ENCODE assay signal across 1 cellular context in the genomic region with DNA sequence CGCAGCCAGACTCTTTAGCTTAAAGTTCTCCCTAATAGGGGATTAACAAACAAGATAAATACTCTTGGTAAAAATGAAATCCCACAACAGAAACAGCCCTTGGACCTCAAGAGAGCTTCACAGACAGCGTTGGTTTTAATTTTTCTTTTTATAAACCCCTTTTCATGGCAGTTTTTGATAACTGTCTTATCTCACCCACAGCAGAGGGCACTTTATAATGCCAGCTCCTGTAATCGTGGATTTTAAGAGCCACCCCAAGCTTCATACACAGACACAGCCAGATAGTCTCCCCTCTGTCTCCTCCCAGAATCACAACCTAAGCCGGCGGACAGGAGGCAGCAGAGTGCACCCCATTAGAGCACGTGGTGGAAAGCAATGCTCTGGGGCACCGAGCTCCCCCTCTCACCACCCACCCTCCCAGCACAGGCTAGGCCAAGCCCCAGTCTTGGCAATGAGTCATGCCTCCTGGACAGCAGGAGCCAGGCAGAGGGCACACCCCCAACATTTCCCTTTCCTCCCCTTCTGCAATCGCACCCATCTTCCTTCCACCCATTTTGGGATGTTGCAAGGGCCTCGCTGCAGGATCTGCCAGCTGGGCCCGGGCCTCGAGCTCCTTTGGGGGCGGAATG.
TF ChIP-seq lines count a peak whose summit lies in the region.

No MANE protein-coding gene starts in this region.

TF ChIP-seq in HepG2, 621 proteins besides CTCF, POLR2A, EP300 and RAD21 (continued from another document and continues in another):
- TF ChIP-seq, protein P1, sequence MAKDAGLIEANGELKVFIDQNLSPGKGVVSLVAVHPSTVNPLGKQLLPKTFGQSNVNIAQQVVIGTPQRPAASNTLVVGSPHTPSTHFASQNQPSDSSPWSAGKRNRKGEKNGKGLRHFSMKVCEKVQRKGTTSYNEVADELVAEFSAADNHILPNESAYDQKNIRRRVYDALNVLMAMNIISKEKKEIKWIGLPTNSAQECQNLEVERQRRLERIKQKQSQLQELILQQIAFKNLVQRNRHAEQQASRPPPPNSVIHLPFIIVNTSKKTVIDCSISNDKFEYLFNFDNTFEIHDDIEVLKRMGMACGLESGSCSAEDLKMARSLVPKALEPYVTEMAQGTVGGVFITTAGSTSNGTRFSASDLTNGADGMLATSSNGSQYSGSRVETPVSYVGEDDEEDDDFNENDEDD (CRISPR knock-in tag; IDR thresholded peaks at IDR 0.05; ENCODE audit: borderline replicate concordance): peak; percentile 88; the same call in 1 of the 2 replicates
- TF ChIP-seq ZNF615 (CRISPR knock-in tag; IDR thresholded peaks at IDR 0.05; ENCODE audit: borderline replicate concordance): peak; percentile 80
- peak; percentile 66 for TF ChIP-seq IKZF4 (CRISPR knock-in tag; IDR thresholded peaks at IDR 0.05; ENCODE audit: borderline replicate concordance, low read depth, not compliant biosample characterization)
- peak; percentile 90 for TF ChIP-seq MNT (IDR thresholded peaks at IDR 0.05)
- TF ChIP-seq, protein P2, sequence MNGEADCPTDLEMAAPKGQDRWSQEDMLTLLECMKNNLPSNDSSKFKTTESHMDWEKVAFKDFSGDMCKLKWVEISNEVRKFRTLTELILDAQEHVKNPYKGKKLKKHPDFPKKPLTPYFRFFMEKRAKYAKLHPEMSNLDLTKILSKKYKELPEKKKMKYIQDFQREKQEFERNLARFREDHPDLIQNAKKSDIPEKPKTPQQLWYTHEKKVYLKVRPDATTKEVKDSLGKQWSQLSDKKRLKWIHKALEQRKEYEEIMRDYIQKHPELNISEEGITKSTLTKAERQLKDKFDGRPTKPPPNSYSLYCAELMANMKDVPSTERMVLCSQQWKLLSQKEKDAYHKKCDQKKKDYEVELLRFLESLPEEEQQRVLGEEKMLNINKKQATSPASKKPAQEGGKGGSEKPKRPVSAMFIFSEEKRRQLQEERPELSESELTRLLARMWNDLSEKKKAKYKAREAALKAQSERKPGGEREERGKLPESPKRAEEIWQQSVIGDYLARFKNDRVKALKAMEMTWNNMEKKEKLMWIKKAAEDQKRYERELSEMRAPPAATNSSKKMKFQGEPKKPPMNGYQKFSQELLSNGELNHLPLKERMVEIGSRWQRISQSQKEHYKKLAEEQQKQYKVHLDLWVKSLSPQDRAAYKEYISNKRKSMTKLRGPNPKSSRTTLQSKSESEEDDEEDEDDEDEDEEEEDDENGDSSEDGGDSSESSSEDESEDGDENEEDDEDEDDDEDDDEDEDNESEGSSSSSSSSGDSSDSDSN (CRISPR knock-in tag; IDR thresholded peaks at IDR 0.05): peak; percentile 46; the same call in 1 of the 2 replicates
- TF ChIP-seq NR2F2 (IDR thresholded peaks at IDR 0.05; ENCODE audit: borderline replicate concordance, low read depth): no peak
- 0 out of 2 replicates have a peak, but pooled peaks have one; percentile 54 for TF ChIP-seq ZNF543 (CRISPR knock-in tag; IDR thresholded peaks at IDR 0.05)
- TF ChIP-seq NFE2 (CRISPR knock-in tag; IDR thresholded peaks at IDR 0.05): peak; percentile 20; the same call in 1 of the 2 replicates
- peak; percentile 25; the same call in 1 of the 2 replicates for TF ChIP-seq ISL2 (CRISPR knock-in tag; IDR thresholded peaks at IDR 0.05)
- TF ChIP-seq CHD2 (IDR thresholded peaks at IDR 0.05; ENCODE audit: low read depth, low read length): no peak
- no peak for TF ChIP-seq ZNF766 (CRISPR knock-in tag; IDR thresholded peaks at IDR 0.05; ENCODE audit: borderline replicate concordance)
- TF ChIP-seq TMF1 (CRISPR knock-in tag; IDR thresholded peaks at IDR 0.05; ENCODE audit: low read depth): 0 out of 2 replicates have a peak, but pooled peaks have one; percentile 12
- TF ChIP-seq, protein P3, sequence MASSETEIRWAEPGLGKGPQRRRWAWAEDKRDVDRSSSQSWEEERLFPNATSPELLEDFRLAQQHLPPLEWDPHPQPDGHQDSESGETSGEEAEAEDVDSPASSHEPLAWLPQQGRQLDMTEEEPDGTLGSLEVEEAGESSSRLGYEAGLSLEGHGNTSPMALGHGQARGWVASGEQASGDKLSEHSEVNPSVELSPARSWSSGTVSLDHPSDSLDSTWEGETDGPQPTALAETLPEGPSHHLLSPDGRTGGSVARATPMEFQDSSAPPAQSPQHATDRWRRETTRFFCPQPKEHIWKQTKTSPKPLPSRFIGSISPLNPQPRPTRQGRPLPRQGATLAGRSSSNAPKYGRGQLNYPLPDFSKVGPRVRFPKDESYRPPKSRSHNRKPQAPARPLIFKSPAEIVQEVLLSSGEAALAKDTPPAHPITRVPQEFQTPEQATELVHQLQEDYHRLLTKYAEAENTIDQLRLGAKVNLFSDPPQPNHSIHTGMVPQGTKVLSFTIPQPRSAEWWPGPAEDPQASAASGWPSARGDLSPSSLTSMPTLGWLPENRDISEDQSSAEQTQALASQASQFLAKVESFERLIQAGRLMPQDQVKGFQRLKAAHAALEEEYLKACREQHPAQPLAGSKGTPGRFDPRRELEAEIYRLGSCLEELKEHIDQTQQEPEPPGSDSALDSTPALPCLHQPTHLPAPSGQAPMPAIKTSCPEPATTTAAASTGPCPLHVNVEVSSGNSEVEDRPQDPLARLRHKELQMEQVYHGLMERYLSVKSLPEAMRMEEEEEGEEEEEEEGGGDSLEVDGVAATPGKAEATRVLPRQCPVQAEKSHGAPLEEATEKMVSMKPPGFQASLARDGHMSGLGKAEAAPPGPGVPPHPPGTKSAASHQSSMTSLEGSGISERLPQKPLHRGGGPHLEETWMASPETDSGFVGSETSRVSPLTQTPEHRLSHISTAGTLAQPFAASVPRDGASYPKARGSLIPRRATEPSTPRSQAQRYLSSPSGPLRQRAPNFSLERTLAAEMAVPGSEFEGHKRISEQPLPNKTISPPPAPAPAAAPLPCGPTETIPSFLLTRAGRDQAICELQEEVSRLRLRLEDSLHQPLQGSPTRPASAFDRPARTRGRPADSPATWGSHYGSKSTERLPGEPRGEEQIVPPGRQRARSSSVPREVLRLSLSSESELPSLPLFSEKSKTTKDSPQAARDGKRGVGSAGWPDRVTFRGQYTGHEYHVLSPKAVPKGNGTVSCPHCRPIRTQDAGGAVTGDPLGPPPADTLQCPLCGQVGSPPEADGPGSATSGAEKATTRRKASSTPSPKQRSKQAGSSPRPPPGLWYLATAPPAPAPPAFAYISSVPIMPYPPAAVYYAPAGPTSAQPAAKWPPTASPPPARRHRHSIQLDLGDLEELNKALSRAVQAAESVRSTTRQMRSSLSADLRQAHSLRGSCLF (CRISPR knock-in tag; IDR thresholded peaks at IDR 0.05; ENCODE audit: borderline replicate concordance): no peak
- TF ChIP-seq, protein P4, sequence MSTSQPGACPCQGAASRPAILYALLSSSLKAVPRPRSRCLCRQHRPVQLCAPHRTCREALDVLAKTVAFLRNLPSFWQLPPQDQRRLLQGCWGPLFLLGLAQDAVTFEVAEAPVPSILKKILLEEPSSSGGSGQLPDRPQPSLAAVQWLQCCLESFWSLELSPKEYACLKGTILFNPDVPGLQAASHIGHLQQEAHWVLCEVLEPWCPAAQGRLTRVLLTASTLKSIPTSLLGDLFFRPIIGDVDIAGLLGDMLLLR (CRISPR knock-in tag; IDR thresholded peaks at IDR 0.05): peak; percentile 57
- TF ChIP-seq FOXA3 (CRISPR knock-in tag; IDR thresholded peaks at IDR 0.05): peak; percentile 50
- TF ChIP-seq BCL6 (CRISPR knock-in tag; IDR thresholded peaks at IDR 0.05): 0 out of 2 replicates have a peak, but pooled peaks have one; percentile 61
- TF ChIP-seq ZNF746 (CRISPR knock-in tag; IDR thresholded peaks at IDR 0.05): peak; percentile 77
- peak; percentile 56; the same call in 1 of the 2 replicates for TF ChIP-seq SMC3 (IDR thresholded peaks at IDR 0.05; ENCODE audit: low read length)
- peak; percentile 73 for TF ChIP-seq ARID5B (CRISPR knock-in tag; IDR thresholded peaks at IDR 0.05)
- no peak for TF ChIP-seq SMARCC2 (IDR thresholded peaks at IDR 0.05)
- TF ChIP-seq ZGPAT (CRISPR knock-in tag; IDR thresholded peaks at IDR 0.05): peak; percentile 37; the same call in 1 of the 2 replicates
- TF ChIP-seq, protein P5, sequence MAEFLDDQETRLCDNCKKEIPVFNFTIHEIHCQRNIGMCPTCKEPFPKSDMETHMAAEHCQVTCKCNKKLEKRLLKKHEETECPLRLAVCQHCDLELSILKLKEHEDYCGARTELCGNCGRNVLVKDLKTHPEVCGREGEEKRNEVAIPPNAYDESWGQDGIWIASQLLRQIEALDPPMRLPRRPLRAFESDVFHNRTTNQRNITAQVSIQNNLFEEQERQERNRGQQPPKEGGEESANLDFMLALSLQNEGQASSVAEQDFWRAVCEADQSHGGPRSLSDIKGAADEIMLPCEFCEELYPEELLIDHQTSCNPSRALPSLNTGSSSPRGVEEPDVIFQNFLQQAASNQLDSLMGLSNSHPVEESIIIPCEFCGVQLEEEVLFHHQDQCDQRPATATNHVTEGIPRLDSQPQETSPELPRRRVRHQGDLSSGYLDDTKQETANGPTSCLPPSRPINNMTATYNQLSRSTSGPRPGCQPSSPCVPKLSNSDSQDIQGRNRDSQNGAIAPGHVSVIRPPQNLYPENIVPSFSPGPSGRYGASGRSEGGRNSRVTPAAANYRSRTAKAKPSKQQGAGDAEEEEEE (CRISPR knock-in tag; IDR thresholded peaks at IDR 0.05; ENCODE audit: borderline replicate concordance): 0 out of 2 replicates have a peak, but pooled peaks have one; percentile 60
- TF ChIP-seq ZNF512B (CRISPR knock-in tag; IDR thresholded peaks at IDR 0.05; ENCODE audit: borderline replicate concordance): no peak; the same call in 1 of the 2 replicates
- 0 out of 2 replicates have a peak, but pooled peaks have one; percentile 50 for TF ChIP-seq ZNF670 (CRISPR knock-in tag; IDR thresholded peaks at IDR 0.05; ENCODE audit: borderline replicate concordance)
- peak; percentile 41; the same call in 1 of the 2 replicates for TF ChIP-seq ZBTB38 (CRISPR knock-in tag; IDR thresholded peaks at IDR 0.05)
- no peak for TF ChIP-seq ZNF382 (CRISPR knock-in tag; IDR thresholded peaks at IDR 0.05; ENCODE audit: borderline replicate concordance)
- TF ChIP-seq SP5 (CRISPR knock-in tag; IDR thresholded peaks at IDR 0.05; ENCODE audit: borderline replicate concordance, low read depth): no peak
- TF ChIP-seq NCOR1 (IDR thresholded peaks at IDR 0.05; ENCODE audit: borderline replicate concordance, low read length): 0 out of 2 replicates have a peak, but pooled peaks have one; percentile 51
- TF ChIP-seq HHEX (CRISPR knock-in tag; IDR thresholded peaks at IDR 0.05): no peak
- peak; percentile 37; the same call in 1 of the 2 replicates for TF ChIP-seq ZKSCAN1 (IDR thresholded peaks at IDR 0.05; ENCODE audit: low read length)
